Comparison of ENCODE assay signal across 30 cellular contexts in genomic region chr19:48361912-48362311, GRCh38. TPM values are rescaled to one million over a fixed set of nuclear protein-coding genes. Genes with fewer than 3 reads are reported as not detected.
DNase-seq lines count a peak whose midpoint lies in the region; ATAC-seq, FAIRE-seq and TF ChIP-seq lines count a peak whose summit lies in the region.
"Had no signal": no experiment of that assay in that cellular context is flagged by ENCODE, and none has a peak within 500 bp of the region (broad histone marks: within the 10 kb centered on the region; RNA-seq: fewer than 3 reads in every experiment).

No MANE protein-coding gene starts in this region.

- in situ Hi-C loops in GM12878 (cut with MboI) = no loop called here

- peaks cover 20% of the 10 kb centered on the region for H3K4me1 ChIP-seq in CD8-positive, alpha-beta memory T cell (ENCODE audit: insufficient read depth, low read length)
- H3K4me1 ChIP-seq in GM12878 (ENCODE audit: control insufficient read depth, insufficient read depth, low read length) = peaks cover 9% of the 10 kb centered on the region; the same call in 1 of the 2 replicates
- H3K4me1 ChIP-seq in smooth muscle cell (ENCODE audit: low read depth) = no peaks in the 10 kb centered on the region

- H3F3A ChIP-seq in smooth muscle cell (ENCODE audit: low read depth) = no peaks in the 10 kb centered on the region

- H3K27me3 ChIP-seq in CD8-positive, alpha-beta memory T cell (ENCODE audit: insufficient read depth, low read length, poor library complexity, severe bottlenecking) = no peaks in the 10 kb centered on the region
- H3K27me3 ChIP-seq in GM12878 (replicated peaks in 1 of 2; ENCODE audit: control insufficient read depth in 2 of 2, insufficient read depth in 2 of 2, low read length in 1 of 2) = no peaks in the 10 kb centered on the region
- no peaks in the 10 kb centered on the region for H3K27me3 ChIP-seq in smooth muscle cell (ENCODE audit: low read depth)
- H3K27me3 ChIP-seq: MG63, SJSA1 had no signal

- intact Hi-C loops in GM12878 (cut with micrococcal nuclease; ENCODE audit: unreplicated experiment) = loop anchor here (5.0 kb wide), 1 partner anchor 130 kb away; no protein-coding TSS in a partner anchor

- TF ChIP-seq RAD21 in GM12878 (IDR thresholded peaks at IDR 0.05; ENCODE audit: insufficient read depth, low read depth, low read length) = no peak

- RAD21 ChIA-PET in GM12878 (lab: Charles Lee; ENCODE audit: unreplicated experiment) = no interaction called here

- H3K4me2 ChIP-seq in GM12878 (ENCODE audit: control insufficient read depth, insufficient read depth) = no peak overlapping the region
- no peak overlapping the region for H3K4me2 ChIP-seq in smooth muscle cell

- no peaks in the 10 kb centered on the region for H3K27me3 Mint-ChIP-seq in activated naive CD8-positive, alpha-beta T cell
- H3K27me3 Mint-ChIP-seq in activated naive CD8-positive, alpha-beta T cell treated with anti-CD3 and anti-CD28 coated beads, Interleukin-2, amount 50 U/mL, for 24 hours = peaks cover 4% of the 10 kb centered on the region
- no peaks in the 10 kb centered on the region for H3K27me3 Mint-ChIP-seq in CD8-positive, alpha-beta memory T cell
- H3K27me3 Mint-ChIP-seq in neural crest cell (ENCODE audit: low read depth) = peaks cover 15% of the 10 kb centered on the region

- H3K27ac ChIP-seq in CD8-positive, alpha-beta memory T cell (ENCODE audit: low read depth, low read length) = no peak overlapping the region
- no peak overlapping the region for H3K27ac ChIP-seq in GM12878 (ENCODE audit: control insufficient read depth, insufficient read depth)
- H3K27ac ChIP-seq in smooth muscle cell (ENCODE audit: low read depth) = no peak overlapping the region
- H3K27ac ChIP-seq: PC-9, SJSA1 had no signal

- CTCF ChIA-PET in CD8-positive, alpha-beta memory T cell (lab: Charles Lee) = interaction anchor here (2.9 to 3.7 kb wide), 2 partner anchors 29 kb away, joined by 18 to 21 read pairs; partner anchors contain the start of gene KDELR1
- CTCF ChIA-PET in GM12878 (lab: Yijun Ruan, JAX) = interaction anchor here (1.1 kb wide), 1 partner anchor 29 kb away, joined by 8 read pairs; the partner anchor contains the start of gene KDELR1

- no peak for TF ChIP-seq POLR2A in GM12878 (IDR thresholded peaks at IDR 0.05; ENCODE audit: low read depth, low read length)

- TF ChIP-seq CTCF in GM12878 (IDR thresholded peaks at IDR 0.05 in 2 of 3, conservative IDR thresholded peaks at IDR 0.05 in 1 of 3; ENCODE audit: control insufficient read depth in 2 of 3, extremely low read depth in 1 of 3, insufficient read depth in 1 of 3, low read depth in 3 of 3, low read length in 3 of 3) (no peak), neural crest cell (conservative IDR thresholded peaks at IDR 0.05) (no peak), smooth muscle cell (IDR thresholded peaks at IDR 0.05; ENCODE audit: borderline replicate concordance, insufficient read depth, poor library complexity, severe bottlenecking) (no peak)

- H3K36me3 ChIP-seq in CD8-positive, alpha-beta memory T cell (ENCODE audit: insufficient read depth, low read length) = no peaks in the 10 kb centered on the region
- H3K36me3 ChIP-seq in GM12878 (ENCODE audit: control insufficient read depth in 2 of 2, insufficient read depth in 2 of 2, low read length in 1 of 2) = no peaks in the 10 kb centered on the region
- no peaks in the 10 kb centered on the region for H3K36me3 ChIP-seq in smooth muscle cell (ENCODE audit: low read depth)
- H3K36me3 ChIP-seq: SJSA1 had no signal

- 100% methylated on average over 3 of the region's 3 CpGs for WGBS in GM12878 (ENCODE audit: insufficient coverage, insufficient replicate concordance, low lambda C conversion rate, missing lambda C conversion rate)
- 97% methylated on average over 3 of the region's 3 CpGs for WGBS in smooth muscle cell (ENCODE audit: low lambda C conversion rate)

- H3K4me3 ChIP-seq in CD8-positive, alpha-beta memory T cell (ENCODE audit: low read length) = no peak overlapping the region
- H3K4me3 ChIP-seq in GM12878 (no peak overlapping the region), smooth muscle cell (no peak overlapping the region)
- H3K4me3 ChIP-seq: MG63, PC-9, SJSA1 had no signal

- TF ChIP-seq EP300 in GM12878 (IDR thresholded peaks at IDR 0.05; ENCODE audit: borderline replicate concordance in 1 of 2, control insufficient read depth in 1 of 2, low read depth in 2 of 2, low read length in 2 of 2) = no peak

- H3K9ac ChIP-seq in GM12878 (ENCODE audit: control insufficient read depth, insufficient read depth, low read length) (no peak overlapping the region), smooth muscle cell (ENCODE audit: low read depth) (no peak overlapping the region)

- H3K36me3 Mint-ChIP-seq in activated naive CD8-positive, alpha-beta T cell = peaks cover 3% of the 10 kb centered on the region
- peaks cover 6% of the 10 kb centered on the region for H3K36me3 Mint-ChIP-seq in activated naive CD8-positive, alpha-beta T cell treated with anti-CD3 and anti-CD28 coated beads, Interleukin-2, amount 50 U/mL, for 24 hours (ENCODE audit: low read depth)
- H3K36me3 Mint-ChIP-seq in CD8-positive, alpha-beta memory T cell = peaks cover 5 to 20% (median 8%) of the 10 kb centered on the region in 3 donors
- no peaks in the 10 kb centered on the region for H3K36me3 Mint-ChIP-seq in neural crest cell (ENCODE audit: low read depth)

- no peak for FAIRE-seq in GM12878 (lab: Jason Lieb, UNC)
- FAIRE-seq: A204.1, HepG2 had no signal

- SMC1A ChIA-PET in GM12878 (lab: Charles Lee; ENCODE audit: uncharacterized antibody, unreplicated experiment) = no interaction called here

- no TSS peak for BruUV-seq in GM12878 (replicated peaks; lab: Mats Ljungman, UMichigan)

- no peak for DNase-seq in activated naive CD8-positive, alpha-beta T cell treated with anti-CD3 and anti-CD28 coated beads, Interleukin-2, amount 50 U/mL, for 24 hours
- no peak for DNase-seq in CD8-positive, alpha-beta memory T cell
- no peak for DNase-seq in GM12878 (ENCODE audit: low read depth, low spot score)
- no peak for DNase-seq in neural crest cell (ENCODE audit: low read depth, low spot score)
- no peak for DNase-seq in smooth muscle cell (lab: John Stamatoyannopoulos, UW; ENCODE audit: unreplicated experiment)
- DNase-seq: AML-193; C1 segment of cervical spinal cord; CD8-positive, alpha-beta T cell; DMS 273 treated with DMSO at 0.1 percent for 48 hours; DMS79; EL; GDM1; H7; MG63; NCI-H1105 treated with DMSO at 0.1 percent for 48 hours; NCI-H146; NCI-H2029; NCI-H446 treated with DMSO at 0.1 percent for 48 hours; NCI-H526; NCI-H82; PC-9; Right ventricle myocardium superior; RPMI8226 had no signal

- H3K9me3 ChIP-seq in CD8-positive, alpha-beta memory T cell (ENCODE audit: low read length) = no peaks in the 10 kb centered on the region
- H3K9me3 ChIP-seq in GM12878 (replicated peaks; ENCODE audit: control insufficient read depth, insufficient read depth, low read length) (no peaks in the 10 kb centered on the region), smooth muscle cell (replicated peaks; ENCODE audit: low read depth) (no peaks in the 10 kb centered on the region)
- H3K9me3 ChIP-seq: MG63, SJSA1 had no signal

- H3K9me3 Mint-ChIP-seq in activated naive CD8-positive, alpha-beta T cell (ENCODE audit: low read depth) = no peaks in the 10 kb centered on the region
- no peaks in the 10 kb centered on the region for H3K9me3 Mint-ChIP-seq in activated naive CD8-positive, alpha-beta T cell treated with anti-CD3 and anti-CD28 coated beads, Interleukin-2, amount 50 U/mL, for 24 hours
- no peaks in the 10 kb centered on the region for H3K9me3 Mint-ChIP-seq in CD8-positive, alpha-beta memory T cell
- H3K9me3 Mint-ChIP-seq in neural crest cell = peaks cover 2% of the 10 kb centered on the region
- H3K9me3 Mint-ChIP-seq: CD8-positive, alpha-beta T cell had no signal

- H3K4me1 Mint-ChIP-seq in activated naive CD8-positive, alpha-beta T cell (ENCODE audit: low read depth) = peaks cover 11% of the 10 kb centered on the region
- H3K4me1 Mint-ChIP-seq in activated naive CD8-positive, alpha-beta T cell treated with anti-CD3 and anti-CD28 coated beads, Interleukin-2, amount 50 U/mL, for 24 hours = peaks cover 20% of the 10 kb centered on the region
- peaks cover 13 to 19% (median 16%) of the 10 kb centered on the region in 3 donors for H3K4me1 Mint-ChIP-seq in CD8-positive, alpha-beta memory T cell
- peaks cover 17% of the 10 kb centered on the region for H3K4me1 Mint-ChIP-seq in neural crest cell

- H4K20me1 ChIP-seq in GM12878 (ENCODE audit: control insufficient read depth, insufficient read depth) = no peaks in the 10 kb centered on the region
- no peaks in the 10 kb centered on the region for H4K20me1 ChIP-seq in smooth muscle cell (ENCODE audit: low read depth)

- no peak overlapping the region for H3K27ac Mint-ChIP-seq in activated naive CD8-positive, alpha-beta T cell
- H3K27ac Mint-ChIP-seq in activated naive CD8-positive, alpha-beta T cell treated with anti-CD3 and anti-CD28 coated beads, Interleukin-2, amount 50 U/mL, for 24 hours = no peak overlapping the region
- peak overlapping the region in 2 of 8 donors; percentile 18 to 61 for H3K27ac Mint-ChIP-seq in CD8-positive, alpha-beta memory T cell
- no peak overlapping the region for H3K27ac Mint-ChIP-seq in neural crest cell (ENCODE audit: unreplicated experiment)
- H3K27ac Mint-ChIP-seq: CD8-positive, alpha-beta T cell had no signal

- H3K4me3 Mint-ChIP-seq in activated naive CD8-positive, alpha-beta T cell = peak overlapping the region; percentile 36
- no peak overlapping the region for H3K4me3 Mint-ChIP-seq in activated naive CD8-positive, alpha-beta T cell treated with anti-CD3 and anti-CD28 coated beads, Interleukin-2, amount 50 U/mL, for 24 hours
- peak overlapping the region in 4 of 7 donors; percentile 8 to 57 (median 28) for H3K4me3 Mint-ChIP-seq in CD8-positive, alpha-beta memory T cell
- peak overlapping the region; percentile 42 for H3K4me3 Mint-ChIP-seq in neural crest cell
- H3K4me3 Mint-ChIP-seq: CD8-positive, alpha-beta T cell had no signal

- H2AFZ ChIP-seq in GM12878 (ENCODE audit: control insufficient read depth, low read depth, low read length) (no peak overlapping the region), smooth muscle cell (ENCODE audit: low read depth) (no peak overlapping the region)
- H2AFZ ChIP-seq: PC-9 had no signal

- H3K79me2 ChIP-seq in GM12878 (ENCODE audit: control insufficient read depth, insufficient read depth, low read length) (peaks cover 3% of the 10 kb centered on the region), smooth muscle cell (ENCODE audit: low read depth) (no peaks in the 10 kb centered on the region)

- POLR2A ChIA-PET in CD8-positive, alpha-beta memory T cell (lab: Charles Lee) = interaction anchor here (3.1 kb wide), 1 partner anchor 29 kb away, joined by 22 read pairs; no protein-coding TSS in a partner anchor
- POLR2A ChIA-PET in GM12878 (lab: Charles Lee) = interaction anchor here (3.1 kb wide), 1 partner anchor 28 kb away, joined by 39 read pairs; no protein-coding TSS in a partner anchor

- no peak for ATAC-seq in activated naive CD8-positive, alpha-beta T cell treated with anti-CD3 and anti-CD28 coated beads, Interleukin-2, amount 50 U/mL, for 24 hours
- ATAC-seq in GM12878 (no peak), GM18909 (IDR thresholded peaks at IDR 0.05; ENCODE audit: poor library complexity, unreplicated experiment) (no peak)
- ATAC-seq: CD8-positive, alpha-beta T cell; HepG2 had no signal

RNA-seq across cellular contexts. Expression of gene TMEM143, which starts 1.8 kb away (rescaled TPM):
- total RNA-seq in CD8-positive, alpha-beta memory T cell = 10 to 100 TPM; 11.4 to 15.8 TPM
- polyA plus RNA-seq in CD8-positive, alpha-beta memory T cell = 9.2 TPM
- total RNA-seq in GM12878 (2013; cell fraction: nucleolus; rRNA removed) = 16.0 and 17.3 TPM in 2 replicates
- total RNA-seq in GM12878 (2014; rRNA removed) = 9.2 and 9.3 TPM in 2 replicates
- 3.1 and 4.7 TPM in 2 replicates for total RNA-seq in GM12878 (2014; rRNA removed; fragmentation: Illumina TruSeq; extraction: Trizol)
- 15.6 and 17.2 TPM in 2 replicates for total RNA-seq in GM12878 (2021)
- polyA plus RNA-seq in GM12878 (2011; ENCODE audit: low read depth) = 3.4 TPM
- 6.4 and 11.0 TPM in 2 replicates for polyA plus RNA-seq in GM12878 (2011; rRNA removed)
- polyA plus RNA-seq in GM12878 (2011; cell fraction: cytosol; rRNA removed) = 11.9 and 12.5 TPM in 2 replicates
- 60.4 and 66.4 TPM in 2 replicates for polyA plus RNA-seq in GM12878 (2011; cell fraction: nucleus; rRNA removed)
- 12.4 and 15.9 TPM in 2 replicates for polyA plus RNA-seq in GM12878 (2012)
- polyA plus RNA-seq in GM12878 (2014; fragmentation: Illumina TruSeq; extraction: Trizol) = 3.3 and 7.0 TPM in 2 replicates
- polyA plus RNA-seq in GM12878 (2014; fragmentation: Nextera tagmentation; extraction: Ambion mirVana) = 1 to 10 TPM; 1.5 to 2.4 TPM
- 14.0 and 16.1 TPM in 2 replicates for polyA plus RNA-seq in GM12878 (2014; rRNA removed)
- polyA plus RNA-seq in GM12878 (2016; fragmentation: Nextera tagmentation; extraction: Ambion mirVana) = 10 to 100 TPM; 19.3 to 19.5 TPM
- polyA minus RNA-seq in GM12878 (2011; rRNA and poly(A)+ RNA removed) = 6.2 and 13.1 TPM in 2 replicates
- polyA minus RNA-seq in GM12878 (2011; cell fraction: cytosol; rRNA and poly(A)+ RNA removed) = 5.6 and 6.4 TPM in 2 replicates
- 13.8 and 18.5 TPM in 2 replicates for polyA minus RNA-seq in GM12878 (2011; cell fraction: nucleus; rRNA and poly(A)+ RNA removed)
- total RNA-seq in neural crest cell = 6.8 and 8.4 TPM in 2 replicates
- total RNA-seq in smooth muscle cell = 3.0 and 3.8 TPM in 2 replicates
- polyA plus RNA-seq in smooth muscle cell = 11.2 and 18.7 TPM in 2 replicates

RNA-seq across cellular contexts. Expression of gene SYNGR4, which starts 2.3 kb away (rescaled TPM):
- total RNA-seq in CD8-positive, alpha-beta memory T cell = not detected
- not detected for polyA plus RNA-seq in CD8-positive, alpha-beta memory T cell
- total RNA-seq in GM12878 (2013; cell fraction: nucleolus; rRNA removed) = not detected in 2 replicates
- total RNA-seq in GM12878 (2014; rRNA removed) = not detected in 2 replicates
- total RNA-seq in GM12878 (2014; rRNA removed; fragmentation: Illumina TruSeq; extraction: Trizol) = 0.18 TPM in 1 of 2 replicates, not detected in the other
- total RNA-seq in GM12878 (2021) = 0.21 and 0.35 TPM in 2 replicates
- polyA plus RNA-seq in GM12878 (2011; ENCODE audit: low read depth) = 0.33 TPM
- polyA plus RNA-seq in GM12878 (2011; rRNA removed) = 0.14 TPM in 1 of 2 replicates, not detected in the other
- polyA plus RNA-seq in GM12878 (2011; cell fraction: cytosol; rRNA removed) = 0.13 and 0.17 TPM in 2 replicates
- polyA plus RNA-seq in GM12878 (2011; cell fraction: nucleus; rRNA removed) = 0.13 and 0.19 TPM in 2 replicates
- 0.45 and 0.49 TPM in 2 replicates for polyA plus RNA-seq in GM12878 (2012)
- polyA plus RNA-seq in GM12878 (2014; fragmentation: Illumina TruSeq; extraction: Trizol) = not detected in 2 replicates
- not detected for polyA plus RNA-seq in GM12878 (2014; fragmentation: Nextera tagmentation; extraction: Ambion mirVana)
- 0.08 and 0.29 TPM in 2 replicates for polyA plus RNA-seq in GM12878 (2014; rRNA removed)
- polyA plus RNA-seq in GM12878 (2016; fragmentation: Nextera tagmentation; extraction: Ambion mirVana) = under 1 TPM in 1 of 2 experiments, not detected in 1; 0.72 TPM
- polyA minus RNA-seq in GM12878 (2011; rRNA and poly(A)+ RNA removed) = not detected in 2 replicates
- not detected in 2 replicates for polyA minus RNA-seq in GM12878 (2011; cell fraction: cytosol; rRNA and poly(A)+ RNA removed)
- not detected in 2 replicates for polyA minus RNA-seq in GM12878 (2011; cell fraction: nucleus; rRNA and poly(A)+ RNA removed)
- not detected in 2 replicates for total RNA-seq in neural crest cell
- total RNA-seq in smooth muscle cell = not detected in 2 replicates
- polyA plus RNA-seq in smooth muscle cell = 0.98 TPM in 1 of 2 replicates, not detected in the other
- total RNA-seq: CD8-positive, alpha-beta T cell; H7; HepG2; HT1080; LHCN-M2; Right ventricle myocardium superior; SJSA1 had no signal
- polyA plus RNA-seq: HepG2 had no signal

RNA-seq across cellular contexts. Expression of gene KDELR1, which starts 29.4 kb away (rescaled TPM):
- 10 to 100 TPM; 78.7 to 82.9 TPM for total RNA-seq in CD8-positive, alpha-beta memory T cell
- polyA plus RNA-seq in CD8-positive, alpha-beta memory T cell = 32.5 TPM
- total RNA-seq in GM12878 (2013; cell fraction: nucleolus; rRNA removed) = 22.9 and 23.8 TPM in 2 replicates
- total RNA-seq in GM12878 (2014; rRNA removed) = 34.8 and 35.9 TPM in 2 replicates
- 25.2 and 26.8 TPM in 2 replicates for total RNA-seq in GM12878 (2014; rRNA removed; fragmentation: Illumina TruSeq; extraction: Trizol)
- total RNA-seq in GM12878 (2021) = 70.7 and 71.0 TPM in 2 replicates
- 38.9 TPM for polyA plus RNA-seq in GM12878 (2011; ENCODE audit: low read depth)
- polyA plus RNA-seq in GM12878 (2011; rRNA removed) = 24.5 and 52.5 TPM in 2 replicates
- 40.6 and 54.5 TPM in 2 replicates for polyA plus RNA-seq in GM12878 (2011; cell fraction: cytosol; rRNA removed)
- polyA plus RNA-seq in GM12878 (2011; cell fraction: nucleus; rRNA removed) = 39.0 and 39.8 TPM in 2 replicates
- polyA plus RNA-seq in GM12878 (2012) = 74.1 and 86.4 TPM in 2 replicates
- 52.3 and 67.3 TPM in 2 replicates for polyA plus RNA-seq in GM12878 (2014; fragmentation: Illumina TruSeq; extraction: Trizol)
- polyA plus RNA-seq in GM12878 (2014; fragmentation: Nextera tagmentation; extraction: Ambion mirVana) = 10 to 100 TPM in 1 of 2 experiments, 1 to 10 TPM in 1; 2.3 to 13.2 TPM
- polyA plus RNA-seq in GM12878 (2014; rRNA removed) = 38.0 and 44.6 TPM in 2 replicates
- 10 to 100 TPM; 54.3 to 59.1 TPM for polyA plus RNA-seq in GM12878 (2016; fragmentation: Nextera tagmentation; extraction: Ambion mirVana)
- polyA minus RNA-seq in GM12878 (2011; rRNA and poly(A)+ RNA removed) = 31.0 and 33.4 TPM in 2 replicates
- 24.6 and 34.2 TPM in 2 replicates for polyA minus RNA-seq in GM12878 (2011; cell fraction: cytosol; rRNA and poly(A)+ RNA removed)
- 6.9 and 14.1 TPM in 2 replicates for polyA minus RNA-seq in GM12878 (2011; cell fraction: nucleus; rRNA and poly(A)+ RNA removed)
- total RNA-seq in neural crest cell = 163 and 172 TPM in 2 replicates
- total RNA-seq in smooth muscle cell = 203 and 239 TPM in 2 replicates
- polyA plus RNA-seq in smooth muscle cell = 296 and 315 TPM in 2 replicates

RNA-seq across cellular contexts. Expression of gene GRIN2D, which starts 31.6 kb away (rescaled TPM):
- under 1 TPM; 0.13 to 0.26 TPM for total RNA-seq in CD8-positive, alpha-beta memory T cell
- 0.05 TPM for polyA plus RNA-seq in CD8-positive, alpha-beta memory T cell
- total RNA-seq in GM12878 (2013; cell fraction: nucleolus; rRNA removed) = 0.58 and 0.83 TPM in 2 replicates
- total RNA-seq in GM12878 (2014; rRNA removed) (0.05 and 0.06 TPM in 2 replicates), GM12878 (2014; rRNA removed; fragmentation: Illumina TruSeq; extraction: Trizol) (0.05 TPM in 1 of 2 replicates, not detected in the other), GM12878 (2021) (0.32 and 0.38 TPM in 2 replicates), neural crest cell (0.68 and 0.75 TPM in 2 replicates), smooth muscle cell (3.5 and 4.0 TPM in 2 replicates)
- polyA plus RNA-seq in GM12878 (2011; ENCODE audit: low read depth) = 0.09 TPM
- polyA plus RNA-seq in GM12878 (2011; rRNA removed) (0.03 TPM in 2 replicates), GM12878 (2014; fragmentation: Illumina TruSeq; extraction: Trizol) (0.07 TPM in 1 of 2 replicates, not detected in the other), GM12878 (2014; fragmentation: Nextera tagmentation; extraction: Ambion mirVana) (not detected), GM12878 (2014; rRNA removed) (0.03 and 0.04 TPM in 2 replicates), GM12878 (2016; fragmentation: Nextera tagmentation; extraction: Ambion mirVana) (under 1 TPM; 0.03 TPM), smooth muscle cell (10.7 and 12.7 TPM in 2 replicates)
- 0.02 and 0.04 TPM in 2 replicates for polyA plus RNA-seq in GM12878 (2011; cell fraction: cytosol; rRNA removed)
- 0.13 and 0.22 TPM in 2 replicates for polyA plus RNA-seq in GM12878 (2011; cell fraction: nucleus; rRNA removed)
- polyA plus RNA-seq in GM12878 (2012) = 0.29 and 0.32 TPM in 2 replicates
- polyA minus RNA-seq in GM12878 (2011; rRNA and poly(A)+ RNA removed) = 0.05 TPM in 1 of 2 replicates, not detected in the other
- polyA minus RNA-seq in GM12878 (2011; cell fraction: cytosol; rRNA and poly(A)+ RNA removed) = not detected in 2 replicates
- polyA minus RNA-seq in GM12878 (2011; cell fraction: nucleus; rRNA and poly(A)+ RNA removed) = 0.10 and 0.12 TPM in 2 replicates
- total RNA-seq: CD8-positive, alpha-beta T cell; LHCN-M2 had no signal

RNA-seq across cellular contexts. Expression of gene EMP3, which starts 36.6 kb away (rescaled TPM):
- 100 to 1,000 TPM; 273 to 278 TPM for total RNA-seq in CD8-positive, alpha-beta memory T cell
- polyA plus RNA-seq in CD8-positive, alpha-beta memory T cell = 1,041 TPM
- total RNA-seq in GM12878 (2013; cell fraction: nucleolus; rRNA removed) = 27.2 and 29.7 TPM in 2 replicates
- 97.5 and 99.1 TPM in 2 replicates for total RNA-seq in GM12878 (2014; rRNA removed)
- 126 and 137 TPM in 2 replicates for total RNA-seq in GM12878 (2014; rRNA removed; fragmentation: Illumina TruSeq; extraction: Trizol)
- total RNA-seq in GM12878 (2021) = 145 and 147 TPM in 2 replicates
- polyA plus RNA-seq in GM12878 (2011; ENCODE audit: low read depth) = 64.0 TPM
- polyA plus RNA-seq in GM12878 (2011; rRNA removed) = 68.8 and 128 TPM in 2 replicates
- polyA plus RNA-seq in GM12878 (2011; cell fraction: cytosol; rRNA removed) = 227 and 228 TPM in 2 replicates
- polyA plus RNA-seq in GM12878 (2011; cell fraction: nucleus; rRNA removed) = 61.5 and 90.3 TPM in 2 replicates
- polyA plus RNA-seq in GM12878 (2012) = 119 and 128 TPM in 2 replicates
- polyA plus RNA-seq in GM12878 (2014; fragmentation: Illumina TruSeq; extraction: Trizol) = 139 and 149 TPM in 2 replicates
- polyA plus RNA-seq in GM12878 (2014; fragmentation: Nextera tagmentation; extraction: Ambion mirVana) = 10 to 100 TPM; 53.2 to 73.6 TPM
- polyA plus RNA-seq in GM12878 (2014; rRNA removed) = 224 and 261 TPM in 2 replicates
- polyA plus RNA-seq in GM12878 (2016; fragmentation: Nextera tagmentation; extraction: Ambion mirVana) = 100 to 1,000 TPM; 184 to 200 TPM
- polyA minus RNA-seq in GM12878 (2011; rRNA and poly(A)+ RNA removed) = 108 and 154 TPM in 2 replicates
- polyA minus RNA-seq in GM12878 (2011; cell fraction: cytosol; rRNA and poly(A)+ RNA removed) = 57.1 and 62.1 TPM in 2 replicates
- polyA minus RNA-seq in GM12878 (2011; cell fraction: nucleus; rRNA and poly(A)+ RNA removed) = 28.8 and 32.8 TPM in 2 replicates
- 27.4 and 30.5 TPM in 2 replicates for total RNA-seq in neural crest cell
- 74.5 and 95.2 TPM in 2 replicates for total RNA-seq in smooth muscle cell
- 424 and 458 TPM in 2 replicates for polyA plus RNA-seq in smooth muscle cell
